1 cellular context compared by ENCODE assay signal in genomic region chr15:76151599-76151974, GRCh38.
TF ChIP-seq lines count a peak whose summit lies in the region.

No MANE protein-coding gene starts in this region.

TF ChIP-seq in IMR-90, 13 proteins besides CTCF, POLR2A, EP300 and RAD21 (continued from another document):
- TF ChIP-seq MXI1 (IDR thresholded peaks at IDR 0.05; ENCODE audit: borderline replicate concordance, low read depth, low read length) (no peak), USF2 (IDR thresholded peaks at IDR 0.05; ENCODE audit: low read depth, low read length) (no peak), BHLHE40 (IDR thresholded peaks at IDR 0.05; ENCODE audit: low read depth, low read length) (no peak)
